Comparison of ENCODE assay signal across 10 cellular contexts in the genomic region with DNA sequence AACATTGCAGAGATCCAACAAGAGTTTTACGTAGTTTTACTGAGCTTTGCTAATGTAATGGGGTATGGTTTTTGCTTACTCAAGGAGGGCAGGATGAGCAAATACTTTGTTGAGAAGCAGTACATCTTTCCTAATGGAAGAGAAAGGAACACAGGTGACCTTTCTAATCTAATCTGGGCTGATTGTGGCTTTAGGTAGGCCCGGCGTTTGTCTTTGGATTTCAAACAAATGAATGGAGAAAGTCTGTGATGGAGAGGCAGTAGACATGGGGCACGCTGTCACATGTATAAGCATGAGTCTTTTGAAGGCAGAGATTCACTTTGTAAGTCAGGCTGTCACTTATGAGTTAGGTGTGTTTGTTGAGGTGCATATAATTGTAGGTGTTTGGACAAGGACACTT. TPM values are rescaled to one million over a fixed set of nuclear protein-coding genes. Genes with fewer than 3 reads are reported as not detected.
DNase-seq lines count a peak whose midpoint lies in the region; ATAC-seq and TF ChIP-seq lines count a peak whose summit lies in the region.
"Had no signal": no experiment of that assay in that cellular context is flagged by ENCODE, and none has a peak within 500 bp of the region (broad histone marks: within the 10 kb centered on the region; RNA-seq: fewer than 3 reads in every experiment).

No MANE protein-coding gene starts in this region.

- H3K4me3 ChIP-seq in Panc1 (ENCODE audit: low read depth in 2 of 2, low read length in 2 of 2), result peak overlapping the region; percentile 73 to 85; a peak in 3 of 4 replicates

- peaks cover 9% of the 10 kb centered on the region; the same call in 1 of the 2 replicates for H3K4me1 ChIP-seq in Panc1 (ENCODE audit: control insufficient read depth, insufficient read depth, low read length)

- ATAC-seq in Panc1, result no peak
- no peak for ATAC-seq in HG02678 (IDR thresholded peaks at IDR 0.05; ENCODE audit: unreplicated experiment)

- no peaks in the 10 kb centered on the region for H3K36me3 ChIP-seq in Panc1 (ENCODE audit: control insufficient read depth, insufficient read depth, low read length)

- in situ Hi-C loops in Panc1 (cut with HindIII; ENCODE audit: low pct_unique_long_range_greater_than_20kb, low sequenced_read_pairs), result no loop called here

- H3K27me3 ChIP-seq in Panc1 (ENCODE audit: control insufficient read depth, insufficient read depth, low read length), result no peaks in the 10 kb centered on the region
- H3K27me3 ChIP-seq: SJSA1 had no signal

- H3K9me3 Mint-ChIP-seq in Calu3 (ENCODE audit: low read depth, unreplicated experiment) (no peaks in the 10 kb centered on the region), progenitor cell of endocrine pancreas (ENCODE audit: low read depth) (no peaks in the 10 kb centered on the region)

- H3K27ac ChIP-seq in Panc1 (ENCODE audit: low read length), result no peak overlapping the region; the same call in 1 of the 2 replicates
- peak overlapping the region; percentile 98 for H3K27ac ChIP-seq in epithelial cell of prostate
- H3K27ac ChIP-seq: SJSA1 had no signal

- DNase-seq in Calu3 (no peak), Panc1 (ENCODE audit: low read depth, low spot score) (no peak), epithelial cell of prostate (ENCODE audit: low read depth, low spot score) (no peak), progenitor cell of endocrine pancreas (ENCODE audit: low spot score, unreplicated experiment) (no peak), HK-2 (ENCODE audit: unreplicated experiment) (no peak), NCI-H82 treated with DMSO at 0.1 percent for 48 hours (lab: John Stamatoyannopoulos, UW; ENCODE audit: unreplicated experiment) (no peak), SK-N-DZ (ENCODE audit: low spot score) (no peak)
- DNase-seq: dermis blood vessel endothelial cell had no signal

- no peaks in the 10 kb centered on the region for H3K9me3 ChIP-seq in Panc1 (ENCODE audit: control insufficient read depth, insufficient read depth, low read depth, low read length)
- H3K9me3 ChIP-seq: SJSA1 had no signal

- peaks cover 27% of the 10 kb centered on the region for H3K36me3 Mint-ChIP-seq in Calu3 (ENCODE audit: insufficient read depth, unreplicated experiment)
- peaks cover 7% of the 10 kb centered on the region for H3K36me3 Mint-ChIP-seq in progenitor cell of endocrine pancreas (ENCODE audit: insufficient read depth)

- BruUV-seq in Calu3 (replicated peaks; lab: Mats Ljungman, UMichigan), result no TSS peak
- TSS peak; percentile 91 for BruUV-seq in Panc1 (replicated peaks; lab: Mats Ljungman, UMichigan)

- POLR2A ChIA-PET in Panc1 (lab: Charles Lee), result interaction anchor here (0.7 kb wide), 1 partner anchor 21 kb away, joined by 7 read pairs; no protein-coding TSS in a partner anchor

- H3K4me3 Mint-ChIP-seq in Calu3 (ENCODE audit: low read depth, unreplicated experiment), result peak overlapping the region; percentile 79
- H3K4me3 Mint-ChIP-seq in progenitor cell of endocrine pancreas (ENCODE audit: low read depth), result peak overlapping the region; percentile 85

- no peaks in the 10 kb centered on the region for H3K27me3 Mint-ChIP-seq in Calu3 (ENCODE audit: unreplicated experiment)
- H3K27me3 Mint-ChIP-seq in progenitor cell of endocrine pancreas, result no peaks in the 10 kb centered on the region

- H3K4me1 Mint-ChIP-seq in Calu3 (ENCODE audit: low read depth, unreplicated experiment) (no peaks in the 10 kb centered on the region), progenitor cell of endocrine pancreas (ENCODE audit: low read depth) (peaks cover 22% of the 10 kb centered on the region)

- no peak overlapping the region for H3K27ac Mint-ChIP-seq in Calu3 (ENCODE audit: unreplicated experiment)
- H3K27ac Mint-ChIP-seq in progenitor cell of endocrine pancreas, result peak overlapping the region; percentile 44

- CTCF ChIA-PET in Calu3 (lab: Charles Lee), result no interaction called here
- CTCF ChIA-PET in Panc1 (lab: Charles Lee), result no interaction called here

- TF ChIP-seq CTCF in Calu3 (IDR thresholded peaks at IDR 0.05; ENCODE audit: unreplicated experiment), result no peak
- TF ChIP-seq CTCF in Panc1 (IDR thresholded peaks at IDR 0.05), result no peak
- TF ChIP-seq CTCF in progenitor cell of endocrine pancreas (IDR thresholded peaks at IDR 0.05; ENCODE audit: unreplicated experiment), result no peak

- intact Hi-C loops in Calu3 (cut with micrococcal nuclease; ENCODE audit: unreplicated experiment) (no loop called here), Panc1 (cut with micrococcal nuclease; ENCODE audit: unreplicated experiment) (no loop called here)

RNA-seq across cellular contexts. Expression of a gene that starts 1.7 kb away (rescaled TPM):
- total RNA-seq in Calu3 (2022) (30.4 and 33.4 TPM in 2 replicates), Panc1 (2021; ENCODE audit: unreplicated experiment) (54.6 TPM), progenitor cell of endocrine pancreas (60.1 and 70.4 TPM in 2 replicates)
- 76.4 TPM for polyA plus RNA-seq in Panc1 (2012; ENCODE audit: insufficient read length)
- polyA plus RNA-seq in SK-N-DZ (2014; cell fraction: cytosol; rRNA removed), result 24.5 and 26.5 TPM in 2 replicates
- 38.0 and 51.0 TPM in 2 replicates for polyA plus RNA-seq in SK-N-DZ (2014; cell fraction: nucleus; rRNA removed)

RNA-seq across cellular contexts. Expression of a gene that starts 50.2 kb away (rescaled TPM):
- total RNA-seq in Calu3 (2022), result 0.68 and 1.2 TPM in 2 replicates
- total RNA-seq in Panc1 (2021; ENCODE audit: unreplicated experiment), result 0.64 TPM
- polyA plus RNA-seq in Panc1 (2012; ENCODE audit: insufficient read length), result 0.24 TPM
- 5.5 and 6.0 TPM in 2 replicates for total RNA-seq in progenitor cell of endocrine pancreas
- polyA plus RNA-seq in SK-N-DZ (2014; cell fraction: cytosol; rRNA removed), result 0.35 and 0.89 TPM in 2 replicates
- 1.6 and 4.3 TPM in 2 replicates for polyA plus RNA-seq in SK-N-DZ (2014; cell fraction: nucleus; rRNA removed)

RNA-seq across cellular contexts. Expression of a gene that starts 56.5 kb away (rescaled TPM):
- total RNA-seq in Calu3 (2022) (not detected in 2 replicates), Panc1 (2021; ENCODE audit: unreplicated experiment) (not detected), progenitor cell of endocrine pancreas (0.44 and 1.4 TPM in 2 replicates)
- not detected for polyA plus RNA-seq in Panc1 (2012; ENCODE audit: insufficient read length)
- polyA plus RNA-seq in SK-N-DZ (2014; cell fraction: cytosol; rRNA removed), result not detected in 2 replicates
- polyA plus RNA-seq in SK-N-DZ (2014; cell fraction: nucleus; rRNA removed), result not detected in 2 replicates
- total RNA-seq: dermis blood vessel endothelial cell, SJSA1 had no signal
